Comparison of ENCODE assay signal across 32 cellular contexts in the genomic region with DNA sequence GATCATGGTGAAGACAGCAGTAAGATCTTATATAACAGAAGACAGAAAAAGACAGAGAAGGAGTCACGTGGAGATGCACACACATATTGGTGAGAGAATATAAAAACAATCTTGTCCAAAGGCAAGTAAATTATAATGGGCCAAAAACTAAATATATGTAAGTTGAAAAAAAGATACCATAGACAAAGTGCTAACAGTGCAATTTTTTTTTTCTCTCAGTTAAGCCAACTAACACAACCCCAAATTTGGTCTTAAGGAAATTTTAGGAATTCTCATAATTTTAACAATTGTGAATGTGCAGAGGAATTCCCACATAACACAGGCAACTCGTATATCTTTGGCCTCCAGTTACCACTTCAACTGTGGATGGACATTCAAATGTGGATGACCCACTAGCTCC.
"Had no signal": no experiment of that assay in that cellular context is flagged by ENCODE, and none has a peak within 500 bp of the region (broad histone marks: within the 10 kb centered on the region; RNA-seq: fewer than 3 reads in every experiment).

No MANE protein-coding gene starts in this region.

- H3K9me3 Mint-ChIP-seq: activated CD4-positive, alpha-beta memory T cell treated with anti-CD3 and anti-CD28 coated beads, Interleukin-2, amount 10 ng/mL, durations not matched to agents 7 days and 5 days; activated CD4-positive, alpha-beta T cell treated with anti-CD3 and anti-CD28 coated beads, Interleukin-2, amount 10 ng/mL, durations not matched to agents 7 days and 5 days; activated T-cell treated with anti-CD3 and anti-CD28 coated beads, Interleukin-2, amount 50 U/mL, for 24 hours; dendritic cell treated with granulocyte-macrophage colony-stimulating factor and Interleukin-4, amounts not matched to agents 40 ng/mL and 50 ng/mL, for 4 days; endodermal cell had no signal

- H3K4me1 Mint-ChIP-seq: activated CD4-positive, alpha-beta memory T cell treated with anti-CD3 and anti-CD28 coated beads, Interleukin-2, amount 10 ng/mL, durations not matched to agents 7 days and 5 days; activated CD4-positive, alpha-beta T cell treated with anti-CD3 and anti-CD28 coated beads, Interleukin-2, amount 10 ng/mL, durations not matched to agents 7 days and 5 days; activated T-helper 17 cell treated with anti-CD3 and anti-CD28 coated beads, Interleukin-2, amount 50 U/mL, for 72 hours; central memory CD8-positive, alpha-beta T cell had no signal

- H3K4me1 ChIP-seq: gastrocnemius medialis, heart right ventricle had no signal

- H3K36me3 ChIP-seq: brain microvascular endothelial cell, gastrocnemius medialis, heart right ventricle had no signal

- H3K4me3 ChIP-seq: coronary artery, dorsolateral prefrontal cortex, gastrocnemius medialis, heart right ventricle, hepatocyte had no signal

- H3K27me3 ChIP-seq: brain microvascular endothelial cell, dorsolateral prefrontal cortex, foreskin keratinocyte, gastrocnemius medialis, heart right ventricle, hepatocyte had no signal

- H3K79me2 ChIP-seq: hepatocyte had no signal

- H3K4me2 ChIP-seq: hepatocyte had no signal

- ATAC-seq: activated T-helper 17 cell treated with anti-CD3 and anti-CD28 coated beads, Interleukin-2, amount 50 U/mL, for 72 hours; esophagus mucosa; foreskin keratinocyte; gastrocnemius medialis; heart right ventricle had no signal

- H3K27me3 Mint-ChIP-seq: activated CD4-positive, alpha-beta memory T cell treated with anti-CD3 and anti-CD28 coated beads, Interleukin-2, amount 10 ng/mL, durations not matched to agents 7 days and 5 days; activated CD4-positive, alpha-beta T cell treated with anti-CD3 and anti-CD28 coated beads, Interleukin-2, amount 10 ng/mL, durations not matched to agents 7 days and 5 days; activated naive CD8-positive, alpha-beta T cell; activated T-cell treated with anti-CD3 and anti-CD28 coated beads, Interleukin-2, amount 50 U/mL, for 24 hours; activated T-helper 17 cell treated with anti-CD3 and anti-CD28 coated beads, Interleukin-2, amount 50 U/mL, for 72 hours; central memory CD8-positive, alpha-beta T cell; dendritic cell treated with granulocyte-macrophage colony-stimulating factor and Interleukin-4, amounts not matched to agents 40 ng/mL and 50 ng/mL, for 4 days had no signal

- H2AFZ ChIP-seq: hepatocyte had no signal

- H3K27ac ChIP-seq: brain microvascular endothelial cell, coronary artery, dorsolateral prefrontal cortex, foreskin keratinocyte, gastrocnemius medialis, heart right ventricle, hepatocyte had no signal

- DNase-seq: activated CD4-positive, alpha-beta memory T cell treated with anti-CD3 and anti-CD28 coated beads, Interleukin-2, amount 10 ng/mL, durations not matched to agents 7 days and 5 days; activated CD4-positive, alpha-beta T cell treated with anti-CD3 and anti-CD28 coated beads for 4 hours; activated CD4-positive, alpha-beta T cell treated with anti-CD3 and anti-CD28 coated beads, Interleukin-2, amount 10 ng/mL, durations not matched to agents 7 days and 5 days; activated CD4-positive, alpha-beta T cell treated with anti-CD3 and anti-CD28 coated beads, Interleukin-2, amount 50 U/mL, for 4 hours; activated CD4-positive, CD25-positive, alpha-beta regulatory T cell; activated CD4-positive, CD25-positive, alpha-beta regulatory T cell treated with anti-CD3 and anti-CD28 coated beads, Interleukin-2, amount 50 U/mL, for 72 hours; activated CD8-positive, alpha-beta memory T cell treated with anti-CD3 and anti-CD28 coated beads, Interleukin-2, amount 50 U/mL, for 48 hours; activated effector memory CD4-positive, alpha-beta T cell treated with Interleukin-2 at 50 U/mL for 16 hours; activated gamma-delta T cell treated with Interleukin-2 at 50 U/mL for 16 hours; activated naive CD4-positive, alpha-beta T cell treated with anti-CD3 and anti-CD28 coated beads, Interleukin-2, amount 50 U/mL, for 16 hours; activated naive CD4-positive, alpha-beta T cell treated with Interleukin-2 at 50 U/mL for 16 hours; activated T-cell treated with anti-CD3 and anti-CD28 coated beads for 4 hours; activated T-cell treated with anti-CD3 and anti-CD28 coated beads, Interleukin-2, amount 50 U/mL, for 24 hours; amniotic stem cell; anterior cingulate cortex; brain microvascular endothelial cell; dorsolateral prefrontal cortex; effector memory CD4-positive, alpha-beta T cell; endodermal cell; foreskin keratinocyte; gastrocnemius medialis; heart right ventricle; T-helper 2 cell had no signal

- H3K27ac Mint-ChIP-seq: activated CD4-positive, alpha-beta memory T cell treated with anti-CD3 and anti-CD28 coated beads, Interleukin-2, amount 10 ng/mL, durations not matched to agents 7 days and 5 days; activated CD4-positive, alpha-beta T cell treated with anti-CD3 and anti-CD28 coated beads, Interleukin-2, amount 10 ng/mL, durations not matched to agents 7 days and 5 days; activated naive CD8-positive, alpha-beta T cell; activated T-cell treated with anti-CD3 and anti-CD28 coated beads, Interleukin-2, amount 50 U/mL, for 24 hours; activated T-helper 17 cell treated with anti-CD3 and anti-CD28 coated beads, Interleukin-2, amount 50 U/mL, for 72 hours; dendritic cell treated with granulocyte-macrophage colony-stimulating factor and Interleukin-4, amounts not matched to agents 40 ng/mL and 50 ng/mL, for 4 days; endodermal cell had no signal

- H3K4me3 Mint-ChIP-seq: activated CD4-positive, alpha-beta memory T cell treated with anti-CD3 and anti-CD28 coated beads, Interleukin-2, amount 10 ng/mL, durations not matched to agents 7 days and 5 days; activated CD4-positive, alpha-beta T cell treated with anti-CD3 and anti-CD28 coated beads, Interleukin-2, amount 10 ng/mL, durations not matched to agents 7 days and 5 days; activated naive CD8-positive, alpha-beta T cell; activated T-cell treated with anti-CD3 and anti-CD28 coated beads, Interleukin-2, amount 50 U/mL, for 24 hours; activated T-helper 17 cell treated with anti-CD3 and anti-CD28 coated beads, Interleukin-2, amount 50 U/mL, for 72 hours; central memory CD8-positive, alpha-beta T cell; dendritic cell treated with granulocyte-macrophage colony-stimulating factor and Interleukin-4, amounts not matched to agents 40 ng/mL and 50 ng/mL, for 4 days; endodermal cell had no signal

- H3K36me3 Mint-ChIP-seq: activated naive CD8-positive, alpha-beta T cell had no signal

- FAIRE-seq: astrocyte, bronchial epithelial cell had no signal

- H3K9me3 ChIP-seq: gastrocnemius medialis, heart right ventricle had no signal
